Comparison of ENCODE assay signal across 9 cellular contexts in genomic region chr9:88651682-88652633, GRCh38.
DNase-seq lines count a peak whose midpoint lies in the region; ATAC-seq and TF ChIP-seq lines count a peak whose summit lies in the region.
"Had no signal": no experiment of that assay in that cellular context is flagged by ENCODE, and none has a peak within 500 bp of the region (broad histone marks: within the 10 kb centered on the region; RNA-seq: fewer than 3 reads in every experiment).

No MANE protein-coding gene starts in this region.

- H3K27me3 ChIP-seq in ascending aorta (no peaks in the 10 kb centered on the region), right atrium auricular region (no peaks in the 10 kb centered on the region), skeletal muscle tissue (ENCODE audit: control insufficient read depth in 3 of 3, insufficient read depth in 3 of 3, low read length in 3 of 3) (no peaks in the 10 kb centered on the region)

- no peaks in the 10 kb centered on the region for H3K36me3 ChIP-seq in ascending aorta
- H3K36me3 ChIP-seq in right atrium auricular region = no peaks in the 10 kb centered on the region
- H3K36me3 ChIP-seq in skeletal muscle tissue (ENCODE audit: control insufficient read depth in 3 of 3, insufficient read depth in 3 of 3, low read length in 3 of 3) = no peaks in the 10 kb centered on the region

- peaks cover 0 to 10% of the 10 kb centered on the region in 2 donors for H3K4me1 ChIP-seq in ascending aorta
- H3K4me1 ChIP-seq in right atrium auricular region = peaks cover 0 to 10% of the 10 kb centered on the region in 2 donors
- peaks cover 0 to 6% (median 4%) of the 10 kb centered on the region in 3 donors for H3K4me1 ChIP-seq in skeletal muscle tissue (ENCODE audit: control insufficient read depth in 3 of 3, insufficient read depth in 3 of 3, low read length in 3 of 3)

- H3K9ac ChIP-seq in skeletal muscle tissue (ENCODE audit: low read depth in 1 of 3, low read length in 3 of 3) = no peak overlapping the region

- H3K27ac ChIP-seq in ascending aorta (peak overlapping the region; percentile 16 to 47), right atrium auricular region (peak overlapping the region in 1 of 2 donors; percentile 52), skeletal muscle tissue (ENCODE audit: low read depth, low read length) (peak overlapping the region; percentile 45)

- no peak overlapping the region for H3K4me3 ChIP-seq in ascending aorta
- H3K4me3 ChIP-seq in right atrium auricular region = no peak overlapping the region
- H3K4me3 ChIP-seq in skeletal muscle tissue (ENCODE audit: low read length in 3 of 3) = no peak overlapping the region

- H3K9me3 ChIP-seq in ascending aorta (no peaks in the 10 kb centered on the region), right atrium auricular region (no peaks in the 10 kb centered on the region), skeletal muscle tissue (ENCODE audit: control insufficient read depth in 3 of 3, low read length in 3 of 3) (no peaks in the 10 kb centered on the region)

- DNase-seq in GM04504 (ENCODE audit: low read depth) = peak; percentile 97
- peak; percentile 35 to 92 for DNase-seq in ascending aorta (ENCODE audit: low spot score in 2 of 2)
- peak; percentile 95 for DNase-seq in right atrium auricular region (ENCODE audit: low spot score)
- DNase-seq in activated gamma-delta T cell treated with Interleukin-2 at 50 U/mL for 16 hours = no peak
- no peak for DNase-seq in SHP77 treated with DMSO at 0.1 percent for 48 hours (lab: John Stamatoyannopoulos, UW)

- TF ChIP-seq CTCF in ascending aorta (IDR thresholded peaks at IDR 0.05) (peak in 1 of 3 experiments; percentile 13), right atrium auricular region (IDR thresholded peaks at IDR 0.05) (no peak)

- ATAC-seq in HG03439 (IDR thresholded peaks at IDR 0.05; ENCODE audit: unreplicated experiment) (no peak), HG02763 (IDR thresholded peaks at IDR 0.05; ENCODE audit: unreplicated experiment) (no peak)
- ATAC-seq: activated CD4-positive, CD25-positive, alpha-beta regulatory T cell treated with anti-CD3 and anti-CD28 coated beads, Interleukin-2, amount 50 U/mL, for 24 hours had no signal

- intact Hi-C loops in ascending aorta (cut with DNase I) = loop anchor here (5.0 kb wide), 1 partner anchor 45 kb away; no protein-coding TSS in a partner anchor

Comparison
In these comparisons a context has a peak if more than half of its experiments do, and no peak if none do; other contexts are left out.
1. DNase-seq: peak in GM04504 (single experiment), ascending aorta (2 of 2) and right atrium auricular region (single experiment); none in activated gamma-delta T cell treated with Interleukin-2 at 50 U/mL for 16 hours (single experiment) and SHP77 treated with DMSO at 0.1 percent for 48 hours (single experiment).